29 cellular contexts compared by ENCODE assay signal in the genomic region with DNA sequence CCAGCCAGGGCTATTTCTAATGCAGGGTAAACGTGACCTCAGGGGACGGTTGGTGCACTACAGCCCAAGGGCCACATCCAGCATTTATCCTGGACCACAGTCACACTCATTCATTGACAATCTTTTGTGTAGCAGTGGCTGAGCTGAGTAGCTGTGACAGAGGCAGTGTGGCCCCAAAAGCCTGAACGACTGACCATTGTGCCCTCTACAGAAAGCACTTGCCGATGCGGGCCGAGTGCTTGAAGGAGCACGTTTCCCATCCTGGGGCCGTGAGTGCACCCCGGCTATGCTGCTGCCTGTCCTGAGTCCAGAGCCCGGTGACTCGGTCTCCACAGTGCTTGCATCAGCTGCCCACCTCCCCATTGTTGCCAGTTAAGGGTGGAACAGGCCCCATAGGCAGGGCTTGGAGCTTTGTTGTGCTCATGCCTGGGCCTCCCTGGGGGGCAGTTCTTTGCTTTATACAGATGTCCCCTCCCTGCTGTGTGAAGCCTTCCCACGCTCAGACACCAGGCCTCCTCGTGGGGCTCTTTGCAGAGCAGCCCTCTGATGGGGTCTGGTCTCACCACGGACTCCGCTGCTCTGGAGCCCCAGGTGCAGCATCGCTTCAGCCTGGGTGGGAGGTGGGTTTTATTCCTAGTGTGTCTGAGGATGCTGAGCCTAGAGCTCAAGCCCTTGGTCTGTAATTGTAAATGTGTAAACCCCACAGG. TPM values are rescaled to one million over a fixed set of nuclear protein-coding genes. Genes with fewer than 3 reads are reported as not detected.
DNase-seq lines count a peak whose midpoint lies in the region; ATAC-seq and TF ChIP-seq lines count a peak whose summit lies in the region.
"Had no signal": no experiment of that assay in that cellular context is flagged by ENCODE, and none has a peak within 500 bp of the region (broad histone marks: within the 10 kb centered on the region; RNA-seq: fewer than 3 reads in every experiment).

No MANE protein-coding gene starts in this region.

- H3K79me2 ChIP-seq in SK-N-SH (ENCODE audit: insufficient read depth): no peaks in the 10 kb centered on the region

- H3K9me3 ChIP-seq in SK-N-SH (no peaks in the 10 kb centered on the region), spleen (no peaks in the 10 kb centered on the region)
- H3K9me3 ChIP-seq: psoas muscle had no signal

- H3K36me3 ChIP-seq in SK-N-SH (replicated peaks in 1 of 2; ENCODE audit: control insufficient read depth in 1 of 2, insufficient read depth in 2 of 2, low read length in 1 of 2): no peaks in the 10 kb centered on the region
- H3K36me3 ChIP-seq in H7 (replicated peaks; ENCODE audit: control insufficient read depth, insufficient read depth, low read length): no peaks in the 10 kb centered on the region
- peaks cover 0 to 83% (median 12%) of the 10 kb centered on the region in 6 donors for H3K36me3 ChIP-seq in spleen

- H3K4me1 ChIP-seq in SK-N-SH (ENCODE audit: control insufficient read depth in 1 of 2, insufficient read depth in 2 of 2, low read depth in 1 of 2, low read length in 1 of 2): no peaks in the 10 kb centered on the region; a peak in 1 of 4 replicates
- H3K4me1 ChIP-seq in spleen: no peaks in the 10 kb centered on the region
- H3K4me1 ChIP-seq: psoas muscle had no signal

- no peaks in the 10 kb centered on the region for H3K9me2 ChIP-seq in SK-N-SH

- TF ChIP-seq EP300 in SK-N-SH (IDR thresholded peaks at IDR 0.05; ENCODE audit: borderline replicate concordance in 1 of 2, low read depth in 1 of 2, low read length in 1 of 2): no peak

- 72% methylated on average over 13 of the region's 16 CpGs for WGBS in SK-N-SH (ENCODE audit: low lambda C conversion rate)
- WGBS in spleen, 5 donors: 81 to 94% (median 85%) methylated on average over 10 to 16 of the region's 16 CpGs

- no peaks in the 10 kb centered on the region for H3F3A ChIP-seq in SK-N-SH (replicated peaks; ENCODE audit: insufficient read depth)

- H3K9ac ChIP-seq in SK-N-SH: no peak overlapping the region
- H3K9ac ChIP-seq: GM23248, KMS-11 had no signal

- TF ChIP-seq CTCF in SK-N-SH (IDR thresholded peaks at IDR 0.05): no peak
- TF ChIP-seq CTCF in spleen (IDR thresholded peaks at IDR 0.05 in 8 of 11, conservative IDR thresholded peaks at IDR 0.05 in 3 of 11): no peak

- H2AFZ ChIP-seq in SK-N-SH (ENCODE audit: low read depth): no peak overlapping the region
- H2AFZ ChIP-seq: GM23248 had no signal

- H3K27me3 ChIP-seq in SK-N-SH (ENCODE audit: insufficient read depth) (no peaks in the 10 kb centered on the region), H7 (ENCODE audit: control insufficient read depth, insufficient read depth, low read length) (no peaks in the 10 kb centered on the region), spleen (replicated peaks in 1 of 7) (peaks cover 0 to 4% (median 0%) of the 10 kb centered on the region in 7 donors)

- intact Hi-C loops in spleen (cut with DNase I; ENCODE audit: low total_unique reads): no loop called here

- POLR2A ChIA-PET in SK-N-SH (lab: Yijun Ruan, JAX): no interaction called here

- DNase-seq in SK-N-SH: peak; percentile 13
- peak; percentile 51 for DNase-seq in H7
- peak; percentile 48 for DNase-seq in islet precursor cell
- peak; percentile 70 for DNase-seq in spleen
- DNase-seq in amniotic stem cell (lab: John Stamatoyannopoulos, UW): no peak
- no peak for DNase-seq in T-helper 2 cell
- DNase-seq in SK-N-DZ (ENCODE audit: low spot score): no peak
- DNase-seq: activated CD4-positive, alpha-beta T cell treated with anti-CD3 and anti-CD28 coated beads for 48 hours; activated naive CD4-positive, alpha-beta T cell treated with Interleukin-2 at 50 U/mL for 16 hours; activated T-cell treated with anti-CD3 and anti-CD28 coated beads, Interleukin-2, amount 50 U/mL, for 4 hours; Calu3; central memory CD4-positive, alpha-beta T cell; cortex of kidney; effector memory CD8-positive, alpha-beta T cell; erythroblast; GF-D8; GM23248; immature natural killer cell; MM.1S; NCI-H1105 treated with DMSO at 0.1 percent for 48 hours; NCI-H226; NCI-H748 treated with DMSO at 0.1 percent for 48 hours; psoas muscle; SIG-M5; stimulated activated CD4-positive, alpha-beta T cell treated with anti-CD3 and anti-CD28 coated beads, Interleukin-4, amount 100 ng/mL, for 24 hours; T1000 had no signal

- no peak overlapping the region for H3K4me3 ChIP-seq in SK-N-SH (ENCODE audit: low read depth in 2 of 2, low read length in 1 of 2)
- no peak overlapping the region for H3K4me3 ChIP-seq in H7 (ENCODE audit: insufficient read depth, low read depth, low read length)
- H3K4me3 ChIP-seq in spleen: no peak overlapping the region
- H3K4me3 ChIP-seq: GM23248, psoas muscle had no signal

- TF ChIP-seq RAD21 in SK-N-SH (IDR thresholded peaks at IDR 0.05; ENCODE audit: low read length): no peak

- no peak for TF ChIP-seq POLR2A in spleen (IDR thresholded peaks at IDR 0.05)

- no peak for ATAC-seq in SK-N-SH treated with all-trans-retinoic acid at 6 μM for 48 hours
- ATAC-seq: activated T-cell treated with anti-CD3 and anti-CD28 coated beads, Interleukin-2, amount 50 U/mL, for 4 hours; effector memory CD8-positive, alpha-beta T cell; psoas muscle had no signal

- H3K4me2 ChIP-seq in SK-N-SH: no peak overlapping the region
- H3K4me2 ChIP-seq: KMS-11 had no signal

- no peak overlapping the region for H3K27ac ChIP-seq in SK-N-SH (ENCODE audit: low read depth in 2 of 2, low read length in 1 of 2)
- H3K27ac ChIP-seq in spleen: no peak overlapping the region
- H3K27ac ChIP-seq: GM23248, KMS-11, psoas muscle, VCaP had no signal

- CTCF ChIA-PET in SK-N-SH (lab: Yijun Ruan, JAX): interaction anchor here (0.9 to 10.4 kb wide), 2 partner anchors 194 to 333 kb away, joined by 3 to 125 read pairs; no protein-coding TSS in a partner anchor

- no peaks in the 10 kb centered on the region for H4K20me1 ChIP-seq in SK-N-SH (ENCODE audit: insufficient read depth)

TF ChIP-seq in SK-N-SH, 30 proteins besides CTCF, POLR2A, EP300 and RAD21 (continues in another document):
- TF ChIP-seq, protein P1, sequence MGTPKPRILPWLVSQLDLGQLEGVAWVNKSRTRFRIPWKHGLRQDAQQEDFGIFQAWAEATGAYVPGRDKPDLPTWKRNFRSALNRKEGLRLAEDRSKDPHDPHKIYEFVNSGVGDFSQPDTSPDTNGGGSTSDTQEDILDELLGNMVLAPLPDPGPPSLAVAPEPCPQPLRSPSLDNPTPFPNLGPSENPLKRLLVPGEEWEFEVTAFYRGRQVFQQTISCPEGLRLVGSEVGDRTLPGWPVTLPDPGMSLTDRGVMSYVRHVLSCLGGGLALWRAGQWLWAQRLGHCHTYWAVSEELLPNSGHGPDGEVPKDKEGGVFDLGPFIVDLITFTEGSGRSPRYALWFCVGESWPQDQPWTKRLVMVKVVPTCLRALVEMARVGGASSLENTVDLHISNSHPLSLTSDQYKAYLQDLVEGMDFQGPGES (IDR thresholded peaks at IDR 0.05; ENCODE audit: low read depth, low read length): no peak
- TF ChIP-seq SIN3A (IDR thresholded peaks at IDR 0.05; ENCODE audit: borderline replicate concordance, low read depth, low read length) (no peak), MXI1 (IDR thresholded peaks at IDR 0.05; ENCODE audit: low read depth, low read length) (no peak), GATA2 (CRISPR knock-in tag; IDR thresholded peaks at IDR 0.05) (no peak), FOXJ3 (CRISPR knock-in tag; IDR thresholded peaks at IDR 0.05) (no peak), TEAD4 (IDR thresholded peaks at IDR 0.05; ENCODE audit: borderline replicate concordance, insufficient read depth) (no peak)

TF ChIP-seq in SK-N-SH treated with all-trans-retinoic acid at 6 μM for 48 hours, 23 proteins besides CTCF, POLR2A, EP300 and RAD21:
- TF ChIP-seq, protein P2, sequence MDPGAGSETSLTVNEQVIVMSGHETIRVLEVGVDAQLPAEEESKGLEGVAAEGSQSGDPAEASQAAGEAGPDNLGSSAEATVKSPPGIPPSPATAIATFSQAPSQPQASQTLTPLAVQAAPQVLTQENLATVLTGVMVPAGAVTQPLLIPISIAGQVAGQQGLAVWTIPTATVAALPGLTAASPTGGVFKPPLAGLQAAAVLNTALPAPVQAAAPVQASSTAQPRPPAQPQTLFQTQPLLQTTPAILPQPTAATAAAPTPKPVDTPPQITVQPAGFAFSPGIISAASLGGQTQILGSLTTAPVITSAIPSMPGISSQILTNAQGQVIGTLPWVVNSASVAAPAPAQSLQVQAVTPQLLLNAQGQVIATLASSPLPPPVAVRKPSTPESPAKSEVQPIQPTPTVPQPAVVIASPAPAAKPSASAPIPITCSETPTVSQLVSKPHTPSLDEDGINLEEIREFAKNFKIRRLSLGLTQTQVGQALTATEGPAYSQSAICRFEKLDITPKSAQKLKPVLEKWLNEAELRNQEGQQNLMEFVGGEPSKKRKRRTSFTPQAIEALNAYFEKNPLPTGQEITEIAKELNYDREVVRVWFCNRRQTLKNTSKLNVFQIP (CRISPR knock-in tag; IDR thresholded peaks at IDR 0.05; ENCODE audit: borderline replicate concordance, low read depth): no peak
- TF ChIP-seq RARB (CRISPR knock-in tag; IDR thresholded peaks at IDR 0.05) (no peak), OSR1 (CRISPR knock-in tag; IDR thresholded peaks at IDR 0.05) (no peak), ISL1 (CRISPR knock-in tag; IDR thresholded peaks at IDR 0.05) (no peak), PPARA (CRISPR knock-in tag; IDR thresholded peaks at IDR 0.05; ENCODE audit: borderline replicate concordance) (no peak)

RNA-seq across cellular contexts. Expression of gene SNRPA1, which starts 13.0 kb away (rescaled TPM):
- polyA plus RNA-seq in SK-N-SH (2012; rRNA removed): 59.9 and 62.3 TPM in 2 replicates
- 68.2 and 86.6 TPM in 2 replicates for polyA plus RNA-seq in SK-N-SH (2012; cell fraction: cytosol; rRNA removed)
- 58.2 and 99.5 TPM in 2 replicates for polyA plus RNA-seq in SK-N-SH (2012; cell fraction: nucleus; rRNA removed)
- total RNA-seq in H7 (2014; rRNA removed; shearing (Covaris generic)): 32.3 and 35.5 TPM in 2 replicates
- total RNA-seq in spleen: 10 to 100 TPM; 56.2 to 85.4 (median 68.8) TPM
- 10 to 100 TPM; 74.6 to 75.1 (median 74.7) TPM for polyA plus RNA-seq in spleen
- polyA plus RNA-seq in SK-N-DZ (2014; cell fraction: cytosol; rRNA removed): 13.0 and 29.3 TPM in 2 replicates
- polyA plus RNA-seq in SK-N-DZ (2014; cell fraction: nucleus; rRNA removed): 37.4 and 83.8 TPM in 2 replicates

RNA-seq across cellular contexts. Expression of gene SELENOS, which starts 30.8 kb away (rescaled TPM):
- polyA plus RNA-seq in SK-N-SH (2012; rRNA removed) (101 and 124 TPM in 2 replicates), spleen (10 to 100 TPM; 25.7 to 41.1 (median 39.7) TPM)
- polyA plus RNA-seq in SK-N-SH (2012; cell fraction: cytosol; rRNA removed): 124 and 132 TPM in 2 replicates
- 48.8 and 75.5 TPM in 2 replicates for polyA plus RNA-seq in SK-N-SH (2012; cell fraction: nucleus; rRNA removed)
- 52.2 and 55.5 TPM in 2 replicates for total RNA-seq in H7 (2014; rRNA removed; shearing (Covaris generic))
- 100 to 1,000 TPM in 1 of 7 donors, 10 to 100 TPM in 6; 47.3 to 109 (median 63.8) TPM for total RNA-seq in spleen
- polyA plus RNA-seq in SK-N-DZ (2014; cell fraction: cytosol; rRNA removed): 102 and 112 TPM in 2 replicates
- polyA plus RNA-seq in SK-N-DZ (2014; cell fraction: nucleus; rRNA removed): 59.7 and 105 TPM in 2 replicates

RNA-seq across cellular contexts. Expression of gene CHSY1, which starts 56.2 kb away (rescaled TPM):
- polyA plus RNA-seq in SK-N-SH (2012; rRNA removed) (15.7 and 17.4 TPM in 2 replicates), spleen (1 to 10 TPM; 6.8 to 9.2 (median 8.3) TPM)
- 21.1 and 21.5 TPM in 2 replicates for polyA plus RNA-seq in SK-N-SH (2012; cell fraction: cytosol; rRNA removed)
- 6.0 and 10.5 TPM in 2 replicates for polyA plus RNA-seq in SK-N-SH (2012; cell fraction: nucleus; rRNA removed)
- total RNA-seq in H7 (2014; rRNA removed; shearing (Covaris generic)): 45.8 and 64.9 TPM in 2 replicates
- 10 to 100 TPM; 50.2 to 99.5 (median 55.9) TPM for total RNA-seq in spleen
- polyA plus RNA-seq in SK-N-DZ (2014; cell fraction: cytosol; rRNA removed): 13.0 and 14.0 TPM in 2 replicates
- polyA plus RNA-seq in SK-N-DZ (2014; cell fraction: nucleus; rRNA removed): 5.8 and 7.6 TPM in 2 replicates

Comparison
In these comparisons a context has a peak if more than half of its experiments do, and no peak if none do; other contexts are left out.
1. DNase-seq: peak in SK-N-SH (single experiment), H7 (single experiment), islet precursor cell (single experiment) and spleen (single experiment); none in amniotic stem cell (single experiment), T-helper 2 cell (0 of 5) and SK-N-DZ (single experiment).